ENCODE assay signal across 20 cellular contexts in genomic region chr11:107203656-107204055, GRCh38.
"Had no signal": no experiment of that assay in that cellular context is flagged by ENCODE, and none has a peak within 500 bp of the region (broad histone marks: within the 10 kb centered on the region; RNA-seq: fewer than 3 reads in every experiment).

No MANE protein-coding gene starts in this region.

- H3K27me3 ChIP-seq: adrenal gland, left lung, neural progenitor cell, transverse colon, uterus had no signal

- H3K9me3 ChIP-seq: adrenal gland, transverse colon, uterus had no signal

- H3K27ac ChIP-seq: adrenal gland, coronary artery, left lung, neural progenitor cell, transverse colon, uterus had no signal

- H2AFZ ChIP-seq: neural progenitor cell had no signal

- H3K36me3 ChIP-seq: adrenal gland, left lung, neural progenitor cell, transverse colon, uterus had no signal

- ATAC-seq: activated T-cell treated with anti-CD3 and anti-CD28 coated beads, Interleukin-2, amount 50 U/mL, for 4 hours; left lung; naive thymus-derived CD4-positive, alpha-beta T cell; stimulated activated naive B cell treated with anti-CD40 and anti-IgM and Interleukin-4, amounts not matched to agents 10 μg/mL and 1 μg/mL and 100 μg/mL, for 72 hours had no signal

- H3K4me2 ChIP-seq: neural progenitor cell had no signal

- DNase-seq: activated CD4-positive, alpha-beta T cell treated with anti-CD3 and anti-CD28 coated beads for 4 hours; activated CD4-positive, alpha-beta T cell treated with anti-CD3 and anti-CD28 coated beads, Interleukin-2, amount 50 U/mL, for 48 hours; activated CD4-positive, CD25-positive, alpha-beta regulatory T cell; activated CD8-positive, alpha-beta memory T cell treated with anti-CD3 and anti-CD28 coated beads, Interleukin-2, amount 50 U/mL, for 48 hours; activated naive CD4-positive, alpha-beta T cell; activated T-cell treated with anti-CD3 and anti-CD28 coated beads, Interleukin-2, amount 50 U/mL, for 4 hours; adrenal gland; immature natural killer cell; kidney glomerular epithelial cell; left lung; naive thymus-derived CD4-positive, alpha-beta T cell; stimulated activated CD4-positive, alpha-beta T cell treated with anti-CD3 and anti-CD28 coated beads, Interleukin-2, amount 100 ng/mL, for 48 hours; stimulated activated CD8-positive, alpha-beta memory T cell treated with anti-CD3 and anti-CD28 coated beads, Interleukin-4, amount 100 ng/mL, for 48 hours; stimulated activated naive B cell treated with anti-CD40 and anti-IgM and Interleukin-4, amounts not matched to agents 10 μg/mL and 1 μg/mL and 100 μg/mL, for 72 hours; T1000; transverse colon; uterus had no signal

- H3K4me3 ChIP-seq: adrenal gland, coronary artery, left lung, lung, neural progenitor cell, transverse colon, uterus had no signal

- H3K4me1 ChIP-seq: adrenal gland, left lung, neural progenitor cell, transverse colon, uterus had no signal
